16 cellular contexts compared by ENCODE assay signal in genomic region chr2:10978112-10978670, GRCh38.
"Had no signal": no experiment of that assay in that cellular context is flagged by ENCODE, and none has a peak within 500 bp of the region (broad histone marks: within the 10 kb centered on the region; RNA-seq: fewer than 3 reads in every experiment).

No MANE protein-coding gene starts in this region.

- H3K4me3 ChIP-seq: coronary artery, esophagus muscularis mucosa, ovary, SK-N-MC, skin epidermis had no signal

- H3K36me3 ChIP-seq: esophagus muscularis mucosa, ovary had no signal

- H3K9me3 Mint-ChIP-seq: activated T-helper 2 cell treated with anti-CD3 and anti-CD28 coated beads, Interferon-gamma antibody, Interleukin-2, Interleukin-4, amounts not matched to agents 10 μg/mL and 5 μg/mL and 100 μg/mL, durations not matched to agents 14 hours and 24 hours and 36 hours had no signal

- H3K27me3 ChIP-seq: ovary had no signal

- H3K27ac ChIP-seq: coronary artery, esophagus muscularis mucosa, ovary, SK-N-MC, skin epidermis had no signal

- ATAC-seq: left colon had no signal

- H3K9me3 ChIP-seq: esophagus muscularis mucosa, ovary had no signal

- H3K27ac Mint-ChIP-seq: activated T-helper 2 cell treated with anti-CD3 and anti-CD28 coated beads, Interferon-gamma antibody, Interleukin-2, Interleukin-4, amounts not matched to agents 10 μg/mL and 5 μg/mL and 100 μg/mL, durations not matched to agents 14 hours and 24 hours and 36 hours; nephron progenitor cell had no signal

- H3K4me3 Mint-ChIP-seq: nephron progenitor cell had no signal

- DNase-seq: activated CD4-positive, alpha-beta T cell treated with anti-CD3 and anti-CD28 coated beads for 1 hour; activated CD4-positive, alpha-beta T cell treated with anti-CD3 and anti-CD28 coated beads, Interleukin-2, amount 50 U/mL, for 4 hours; activated naive CD4-positive, alpha-beta T cell treated with anti-CD3 and anti-CD28 coated beads, Interleukin-2, amount 50 U/mL, for 16 hours; effector CD4-positive, alpha-beta T cell; mammary epithelial cell; nephron progenitor cell; ovary; stimulated activated CD4-positive, alpha-beta T cell treated with anti-CD3 and anti-CD28 coated beads, Interleukin-4, amount 100 ng/mL, for 24 hours; stimulated activated naive CD4-positive, alpha-beta T cell treated with Interleukin-2 at 50 U/mL for 16 hours; trophoblast cell had no signal
